Comparison of ENCODE assay signal across 28 cellular contexts in genomic region chr15:48297668-48298067, GRCh38.
"Had no signal": no experiment of that assay in that cellular context is flagged by ENCODE, and none has a peak within 500 bp of the region (broad histone marks: within the 10 kb centered on the region; RNA-seq: fewer than 3 reads in every experiment).

No MANE protein-coding gene starts in this region.

- H3K4me2 ChIP-seq: SK-N-SH had no signal

- H3K36me3 ChIP-seq: adrenal gland, breast epithelium, MG63, SJSA1 had no signal

- FAIRE-seq: astrocyte, TTC549 had no signal

- H3K4me3 ChIP-seq: adrenal gland, body of pancreas, breast epithelium, MG63, SJSA1 had no signal

- H3K9me3 ChIP-seq: adrenal gland, body of pancreas, breast epithelium, MG63, SJSA1, SK-N-SH had no signal

- H3K27me3 ChIP-seq: adrenal gland, body of pancreas, breast epithelium, MG63, SJSA1 had no signal

- DNase-seq: activated CD4-positive, alpha-beta T cell treated with anti-CD3 and anti-CD28 coated beads for 36 hours; activated CD4-positive, alpha-beta T cell treated with anti-CD3 and anti-CD28 coated beads, Interleukin-2, amount 10 ng/mL, durations not matched to agents 7 days and 5 days; activated CD4-positive, alpha-beta T cell treated with anti-CD3 and anti-CD28 coated beads, Interleukin-2, amount 50 U/mL, for 48 hours; activated CD8-positive, alpha-beta T cell treated with anti-CD3 and anti-CD28 coated beads, Interleukin-2, amount 10 ng/mL, durations not matched to agents 7 days and 5 days; activated gamma-delta T cell; activated naive CD4-positive, alpha-beta T cell treated with anti-CD3 and anti-CD28 coated beads for 36 hours; activated T-cell treated with anti-CD3 and anti-CD28 coated beads, Interleukin-2, amount 50 U/mL, for 24 hours; adrenal gland; body of pancreas; Kasumi-1; MG63; MV-4-11; NCI-H1092; NCI-H1436 treated with DMSO at 0.1 percent for 48 hours; NCI-H1930; NCI-H2081 treated with DMSO at 0.1 percent for 48 hours; NCI-H226; NCI-H524 treated with DMSO at 0.1 percent for 48 hours; RPMI8226; SHP77 treated with DMSO at 0.1 percent for 48 hours; SK-N-SH had no signal

- H3K27ac ChIP-seq: adrenal gland, body of pancreas, breast epithelium, SJSA1 had no signal

- H3K9ac ChIP-seq: SK-N-SH had no signal

- H3K4me1 ChIP-seq: adrenal gland, body of pancreas, breast epithelium, SJSA1 had no signal

- ATAC-seq: activated CD4-positive, alpha-beta T cell treated with anti-CD3 and anti-CD28 coated beads for 36 hours; activated CD4-positive, CD25-positive, alpha-beta regulatory T cell treated with anti-CD3 and anti-CD28 coated beads, Interleukin-2, amount 50 U/mL, for 24 hours; activated CD8-positive, alpha-beta T cell treated with anti-CD3 and anti-CD28 coated beads, Interleukin-2, amount 10 ng/mL, durations not matched to agents 7 days and 5 days; activated naive CD4-positive, alpha-beta T cell treated with anti-CD3 and anti-CD28 coated beads, Interleukin-2, amount 50 U/mL, for 72 hours; body of pancreas; Panc1 had no signal
